9 cellular contexts compared by ENCODE assay signal in genomic region chr14:72952171-72952570, GRCh38.
"Had no signal": no experiment of that assay in that cellular context is flagged by ENCODE, and none has a peak within 500 bp of the region (broad histone marks: within the 10 kb centered on the region; RNA-seq: fewer than 3 reads in every experiment).

No MANE protein-coding gene starts in this region.

- DNase-seq: GM23248, GOT3, H7, HFFc6, IMR-90 had no signal

- H3K4me3 ChIP-seq: GM23248, HAP-1, K562 had no signal

- FAIRE-seq: K562 had no signal

- H3K27ac ChIP-seq: GM23248, HL-60 had no signal

- ATAC-seq: HCT116, K562 had no signal

- H3K9me3 ChIP-seq: HAP-1 had no signal

- H3K4me1 ChIP-seq: HAP-1 had no signal
